In genomic region chr9:37486616-37487544, GRCh38 we compare ENCODE assay signal across 8 cellular contexts. TPM values are rescaled to one million over a fixed set of nuclear protein-coding genes. Genes with fewer than 3 reads are reported as not detected.
A peak's percentile ranks its signal among the peaks of the same experiment; 100 is the strongest.
DNase-seq lines count a peak whose midpoint lies in the region; ATAC-seq and TF ChIP-seq lines count a peak whose summit lies in the region.

No MANE protein-coding gene starts in this region.

- no peak for ATAC-seq in activated CD4-positive, alpha-beta T cell treated with anti-CD3 and anti-CD28 coated beads for 36 hours
- ATAC-seq in SK-N-SH treated with all-trans-retinoic acid at 6 μM for 48 hours, result peak; percentile 56
- ATAC-seq in GM21717 (IDR thresholded peaks at IDR 0.05; ENCODE audit: unreplicated experiment), result no peak

- peaks cover 1% of the 10 kb centered on the region for H3K27me3 Mint-ChIP-seq in activated CD4-positive, alpha-beta T cell treated with anti-CD3 and anti-CD28 coated beads for 36 hours

- intact Hi-C loops in activated CD4-positive, alpha-beta T cell treated with anti-CD3 and anti-CD28 coated beads for 36 hours (cut with DNase I, micrococcal nuclease), result loop anchor here (1.0 to 10.0 kb wide), 9 partner anchors 90 to 1292 kb away; partner anchors contain the start of genes CLTA (in 1 of the 2), EXOSC3 (in 1 of the 2), FBXO10 (in 1 of the 2) and FRMPD1 (in 1 of the 2)

- H3K4me3 Mint-ChIP-seq in activated CD4-positive, alpha-beta T cell treated with anti-CD3 and anti-CD28 coated beads for 36 hours, result peak overlapping the region; percentile 94

- H3K36me3 ChIP-seq in muscle layer of duodenum (ENCODE audit: control insufficient read depth in 1 of 2, insufficient read depth in 2 of 2, low read length in 2 of 2), result peaks cover under 1 to 16% of the 10 kb centered on the region in 2 donors

- TF ChIP-seq CTCF in epithelial cell of esophagus (IDR thresholded peaks at IDR 0.05; ENCODE audit: insufficient read depth, low read depth, low read length, missing control alignments), result no peak

- POLR2A ChIA-PET in activated CD4-positive, alpha-beta T cell treated with anti-CD3 and anti-CD28 coated beads for 36 hours (lab: Charles Lee), result interaction anchor here (0.6 to 1.8 kb wide), 3 partner anchors 11 to 255 kb away, joined by 3 to 13 read pairs (median 4); partner anchors contain the start of gene ZBTB5

- H3K4me3 ChIP-seq in epithelial cell of esophagus (ENCODE audit: low read length), result peak overlapping the region; percentile 95
- peak overlapping the region; percentile 74 to 81 for H3K4me3 ChIP-seq in muscle layer of duodenum (ENCODE audit: low read depth in 1 of 2, low read length in 2 of 2)

- peaks cover 45% of the 10 kb centered on the region for H3K36me3 Mint-ChIP-seq in activated CD4-positive, alpha-beta T cell treated with anti-CD3 and anti-CD28 coated beads for 36 hours (ENCODE audit: low read depth)

- peak overlapping the region; percentile 83 for H3K27ac ChIP-seq in muscle layer of duodenum (ENCODE audit: low read length)

- H3K27me3 ChIP-seq in muscle layer of duodenum (ENCODE audit: low read depth, low read length), result no peaks in the 10 kb centered on the region

- CTCF ChIA-PET in activated CD4-positive, alpha-beta T cell treated with anti-CD3 and anti-CD28 coated beads for 36 hours (lab: Charles Lee), result interaction anchor here (1.2 to 1.6 kb wide), 3 partner anchors 16 to 71 kb away, joined by 3 to 7 read pairs (median 4); no protein-coding TSS in a partner anchor

- DNase-seq in activated CD4-positive, alpha-beta T cell treated with anti-CD3 and anti-CD28 coated beads for 36 hours, result no peak
- no peak for DNase-seq in activated CD4-positive, alpha-beta T cell treated with anti-CD3 and anti-CD28 coated beads for 1 hour
- peak; percentile 89 for DNase-seq in epithelial cell of esophagus (ENCODE audit: low read depth)
- DNase-seq in activated gamma-delta T cell treated with Interleukin-2 at 50 U/mL for 16 hours, result no peak
- no peak for DNase-seq in RPMI8226

- H3K4me1 ChIP-seq in muscle layer of duodenum (ENCODE audit: control insufficient read depth in 1 of 2, insufficient read depth in 2 of 2, low read length in 2 of 2), result peaks cover 16 to 26% of the 10 kb centered on the region in 2 donors

- H3K9me3 ChIP-seq in muscle layer of duodenum (ENCODE audit: control insufficient read depth in 1 of 2, low read length in 2 of 2), result no peaks in the 10 kb centered on the region

- no peaks in the 10 kb centered on the region for H3K9me3 Mint-ChIP-seq in activated CD4-positive, alpha-beta T cell treated with anti-CD3 and anti-CD28 coated beads for 36 hours (ENCODE audit: low read depth)

- peak overlapping the region; percentile 91 for H3K27ac Mint-ChIP-seq in activated CD4-positive, alpha-beta T cell treated with anti-CD3 and anti-CD28 coated beads for 36 hours

- peaks cover 42% of the 10 kb centered on the region for H3K4me1 Mint-ChIP-seq in activated CD4-positive, alpha-beta T cell treated with anti-CD3 and anti-CD28 coated beads for 36 hours

TF ChIP-seq in SK-N-SH treated with all-trans-retinoic acid at 6 μM for 48 hours, 23 proteins besides CTCF, POLR2A, EP300 and RAD21 (continues in another document):
- no peak for TF ChIP-seq POU6F1 (CRISPR knock-in tag; IDR thresholded peaks at IDR 0.05; ENCODE audit: borderline replicate concordance, low read depth)
- no peak for TF ChIP-seq PPARA (CRISPR knock-in tag; IDR thresholded peaks at IDR 0.05; ENCODE audit: borderline replicate concordance)
- no peak for TF ChIP-seq GLIS3 (CRISPR knock-in tag; IDR thresholded peaks at IDR 0.05)
- no peak for TF ChIP-seq ZNF565 (CRISPR knock-in tag; conservative IDR thresholded peaks at IDR 0.05; ENCODE audit: low read depth)
- no peak for TF ChIP-seq ZFP30 (CRISPR knock-in tag; IDR thresholded peaks at IDR 0.05)
- no peak for TF ChIP-seq ZC3H10 (CRISPR knock-in tag; IDR thresholded peaks at IDR 0.05)
- TF ChIP-seq ZNF8 (CRISPR knock-in tag; IDR thresholded peaks at IDR 0.05), result no peak
- no peak for TF ChIP-seq ESRRG (CRISPR knock-in tag; IDR thresholded peaks at IDR 0.05)
- no peak for TF ChIP-seq ISL1 (CRISPR knock-in tag; IDR thresholded peaks at IDR 0.05)
- no peak for TF ChIP-seq CREB5 (CRISPR knock-in tag; IDR thresholded peaks at IDR 0.05; ENCODE audit: low read depth)
- TF ChIP-seq ZFP3 (CRISPR knock-in tag; IDR thresholded peaks at IDR 0.05), result no peak
- no peak for TF ChIP-seq CSRNP3 (CRISPR knock-in tag; IDR thresholded peaks at IDR 0.05)
- no peak for TF ChIP-seq RARB (CRISPR knock-in tag; IDR thresholded peaks at IDR 0.05)
- TF ChIP-seq TOX (CRISPR knock-in tag; IDR thresholded peaks at IDR 0.05; ENCODE audit: borderline replicate concordance), result no peak
- TF ChIP-seq TSHZ2 (CRISPR knock-in tag; IDR thresholded peaks at IDR 0.05), result no peak
- no peak for TF ChIP-seq CSDC2 (CRISPR knock-in tag; IDR thresholded peaks at IDR 0.05)
- no peak for TF ChIP-seq ARNTL (CRISPR knock-in tag; IDR thresholded peaks at IDR 0.05; ENCODE audit: borderline replicate concordance, low read depth)

RNA-seq across cellular contexts. Expression of gene POLR1E, which starts 1.1 kb away (rescaled TPM):
- 10 to 100 TPM; 67.5 to 69.2 TPM for total RNA-seq in activated CD4-positive, alpha-beta T cell treated with anti-CD3 and anti-CD28 coated beads for 36 hours

RNA-seq across cellular contexts. Expression of gene ZBTB5, which starts 21.6 kb away (rescaled TPM):
- total RNA-seq in activated CD4-positive, alpha-beta T cell treated with anti-CD3 and anti-CD28 coated beads for 36 hours, result 1 to 10 TPM; 8.0 to 9.1 TPM
